9 cellular contexts compared by ENCODE assay signal in the genomic region with DNA sequence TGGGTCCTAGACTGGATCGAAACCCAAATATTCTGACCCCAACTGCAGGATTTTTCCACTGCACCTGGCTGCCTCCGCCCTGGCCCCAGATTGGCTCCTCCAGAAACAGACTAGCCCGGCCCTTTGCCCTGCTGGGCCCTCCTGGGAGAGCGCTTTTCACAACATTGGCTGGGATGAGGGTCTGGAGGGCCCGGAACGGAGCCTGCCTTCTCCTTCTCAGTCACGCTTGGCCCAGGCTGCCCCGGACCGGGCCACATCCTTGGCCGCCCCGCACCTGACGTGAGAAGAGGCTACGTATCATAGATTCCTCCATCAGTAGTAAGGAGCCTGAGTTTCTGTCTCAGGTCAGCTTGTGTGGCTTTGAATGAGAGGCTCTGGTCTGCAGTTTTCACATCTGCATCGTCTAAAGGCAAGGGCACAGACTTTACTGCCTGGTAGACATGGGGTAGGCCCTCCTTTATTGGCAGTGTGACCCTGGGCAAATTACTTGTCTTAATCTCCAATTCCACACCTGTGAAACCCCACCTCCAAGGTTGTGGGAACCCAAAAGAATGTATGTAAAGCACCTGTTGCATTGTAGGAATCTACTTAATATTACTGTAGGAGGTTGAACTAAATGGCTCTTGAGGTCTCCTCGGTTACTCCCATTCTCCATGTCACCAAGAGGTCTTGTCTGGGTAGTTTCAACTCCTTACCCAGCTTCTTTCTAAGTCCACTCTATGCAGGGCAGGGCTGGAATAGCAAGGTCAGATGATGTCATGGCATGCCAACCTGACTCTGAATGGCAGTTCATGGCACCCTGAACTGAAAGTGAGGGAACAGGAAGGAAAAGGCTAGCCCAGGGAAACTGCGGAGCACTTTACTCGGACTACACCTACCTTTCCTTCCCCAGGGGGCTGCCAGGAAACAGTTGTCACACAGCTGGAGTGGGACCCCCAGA. TPM values are rescaled to one million over a fixed set of nuclear protein-coding genes. Genes with fewer than 3 reads are reported as not detected.
DNase-seq lines count a peak whose midpoint lies in the region; ATAC-seq and TF ChIP-seq lines count a peak whose summit lies in the region.
"Had no signal": no experiment of that assay in that cellular context is flagged by ENCODE, and none has a peak within 500 bp of the region (broad histone marks: within the 10 kb centered on the region; RNA-seq: fewer than 3 reads in every experiment).

No MANE protein-coding gene starts in this region.

- no peaks in the 10 kb centered on the region for H3K9me3 Mint-ChIP-seq in MCF 10A (ENCODE audit: unreplicated experiment)

- H3K9me3 ChIP-seq in suprapubic skin: no peaks in the 10 kb centered on the region

- no peak for TF ChIP-seq POLR2A in suprapubic skin (IDR thresholded peaks at IDR 0.05)

- POLR2A ChIA-PET in MCF 10A (lab: Yijun Ruan, JAX): interaction anchor here (0.7 to 1.6 kb wide), 3 partner anchors 32 to 306 kb away, joined by 3 to 7 read pairs (median 5); no protein-coding TSS in a partner anchor

- WGBS in suprapubic skin: 37% methylated on average over 9 of the region's 17 CpGs

- TF ChIP-seq CTCF in MCF 10A (IDR thresholded peaks at IDR 0.05; ENCODE audit: unreplicated experiment): no peak
- no peak for TF ChIP-seq CTCF in suprapubic skin (IDR thresholded peaks at IDR 0.05)

- CTCF ChIA-PET in MCF 10A (lab: Yijun Ruan, JAX): interaction anchor here (0.6 kb wide), 1 partner anchor 55 kb away, joined by 3 read pairs; no protein-coding TSS in a partner anchor

- no peaks in the 10 kb centered on the region for H3K27me3 Mint-ChIP-seq in MCF 10A (ENCODE audit: insufficient read depth, unreplicated experiment)

- peak overlapping the region; percentile 69 for H3K4me3 Mint-ChIP-seq in MCF 10A (ENCODE audit: unreplicated experiment)

- H3K4me1 ChIP-seq in suprapubic skin: peaks cover 54% of the 10 kb centered on the region

- H3K36me3 ChIP-seq in suprapubic skin: peaks cover 9% of the 10 kb centered on the region

- no peak for TF ChIP-seq EP300 in suprapubic skin (IDR thresholded peaks at IDR 0.05)

- peaks cover 18% of the 10 kb centered on the region for H3K4me1 Mint-ChIP-seq in MCF 10A (ENCODE audit: insufficient read depth, unreplicated experiment)

- ATAC-seq in GM19351 (IDR thresholded peaks at IDR 0.05; ENCODE audit: unreplicated experiment): peak; percentile 6
- peak; percentile 15 for ATAC-seq in left colon

- peak overlapping the region; percentile 90 for H3K27ac ChIP-seq in suprapubic skin

- H3K27ac Mint-ChIP-seq in MCF 10A (ENCODE audit: low read depth, unreplicated experiment): peak overlapping the region; percentile 2

- H3K36me3 Mint-ChIP-seq in MCF 10A (ENCODE audit: insufficient read depth, unreplicated experiment): peaks cover 3% of the 10 kb centered on the region

- intact Hi-C loops in MCF 10A (cut with micrococcal nuclease) (no loop called here), left colon (cut with DNase I, micrococcal nuclease) (no loop called here)

- DNase-seq in 8988T (peak; percentile 28), MCF 10A (ENCODE audit: unreplicated experiment) (no peak), left colon (peak in 1 of 2 donors; percentile 45), suprapubic skin (ENCODE audit: low spot score in 2 of 2) (peak in 1 of 2 donors; percentile 78), midbrain (lab: John Stamatoyannopoulos, UW) (no peak), NCI-H1048 (lab: John Stamatoyannopoulos, UW) (no peak)
- DNase-seq in Jurkat, Clone E6-1 (ENCODE audit: low read depth, low spot score): no peak

- BruUV-seq in MCF 10A (replicated peaks; lab: Mats Ljungman, UMichigan): TSS peak; percentile 74

- no peaks in the 10 kb centered on the region for H3K27me3 ChIP-seq in suprapubic skin

- H3K4me3 ChIP-seq in Jurkat, Clone E6-1 (ENCODE audit: low read length): peak overlapping the region; percentile 88
- H3K4me3 ChIP-seq in suprapubic skin: peak overlapping the region; percentile 95

RNA-seq across cellular contexts. Expression of gene LRRC3C, which starts 0.7 kb away (rescaled TPM):
- not detected for polyA plus RNA-seq in Jurkat, Clone E6-1 (2012; ENCODE audit: insufficient read depth, insufficient read length)
- total RNA-seq in MCF 10A (2022): not detected in 2 replicates
- total RNA-seq in left colon: not detected
- 1 to 10 TPM in 2 of 4 donors, not detected in 2; 1.1 to 2.3 TPM for total RNA-seq in suprapubic skin
- total RNA-seq: myocyte had no signal

RNA-seq across cellular contexts. Expression of gene ORMDL3, which starts 0.8 kb away (rescaled TPM):
- polyA plus RNA-seq in Jurkat, Clone E6-1 (2012; ENCODE audit: insufficient read depth, insufficient read length): 88.5 TPM
- total RNA-seq in MCF 10A (2022) (14.7 and 17.0 TPM in 2 replicates), left colon (10 to 100 TPM; 63.4 to 68.8 TPM), suprapubic skin (10 to 100 TPM; 57.7 to 91.3 (median 77.9) TPM)

RNA-seq across cellular contexts. Expression of gene GSDMB, which starts 9.8 kb away (rescaled TPM):
- 12.3 TPM for polyA plus RNA-seq in Jurkat, Clone E6-1 (2012; ENCODE audit: insufficient read depth, insufficient read length)
- total RNA-seq in MCF 10A (2022): 1.4 and 5.0 TPM in 2 replicates
- 100 to 1,000 TPM in 1 of 2 donors, 10 to 100 TPM in 1; 91.4 to 116 TPM for total RNA-seq in left colon
- 10 to 100 TPM in 2 of 4 donors, 1 to 10 TPM in 2; 5.4 to 76.6 (median 12.1) TPM for total RNA-seq in suprapubic skin

RNA-seq across cellular contexts. Expression of gene GSDMA, which starts 34.6 kb away (rescaled TPM):
- not detected for polyA plus RNA-seq in Jurkat, Clone E6-1 (2012; ENCODE audit: insufficient read depth, insufficient read length)
- total RNA-seq in MCF 10A (2022): 0.61 and 0.77 TPM in 2 replicates
- total RNA-seq in left colon: under 1 TPM in 1 of 2 donors, not detected in 1; 0.58 TPM
- 100 to 1,000 TPM in 2 of 4 donors, 10 to 100 TPM in 2; 26.7 to 156 (median 105) TPM for total RNA-seq in suprapubic skin
- total RNA-seq: myocyte had no signal

RNA-seq across cellular contexts. Expression of gene PSMD3, which starts 52.4 kb away (rescaled TPM):
- polyA plus RNA-seq in Jurkat, Clone E6-1 (2012; ENCODE audit: insufficient read depth, insufficient read length): 227 TPM
- total RNA-seq in MCF 10A (2022) (74.2 and 95.3 TPM in 2 replicates), left colon (100 to 1,000 TPM in 1 of 2 donors, 10 to 100 TPM in 1; 97.5 to 109 TPM), suprapubic skin (100 to 1,000 TPM in 2 of 4 donors, 10 to 100 TPM in 2; 82.8 to 118 (median 104) TPM)
